22 cellular contexts compared by ENCODE assay signal in the genomic region with DNA sequence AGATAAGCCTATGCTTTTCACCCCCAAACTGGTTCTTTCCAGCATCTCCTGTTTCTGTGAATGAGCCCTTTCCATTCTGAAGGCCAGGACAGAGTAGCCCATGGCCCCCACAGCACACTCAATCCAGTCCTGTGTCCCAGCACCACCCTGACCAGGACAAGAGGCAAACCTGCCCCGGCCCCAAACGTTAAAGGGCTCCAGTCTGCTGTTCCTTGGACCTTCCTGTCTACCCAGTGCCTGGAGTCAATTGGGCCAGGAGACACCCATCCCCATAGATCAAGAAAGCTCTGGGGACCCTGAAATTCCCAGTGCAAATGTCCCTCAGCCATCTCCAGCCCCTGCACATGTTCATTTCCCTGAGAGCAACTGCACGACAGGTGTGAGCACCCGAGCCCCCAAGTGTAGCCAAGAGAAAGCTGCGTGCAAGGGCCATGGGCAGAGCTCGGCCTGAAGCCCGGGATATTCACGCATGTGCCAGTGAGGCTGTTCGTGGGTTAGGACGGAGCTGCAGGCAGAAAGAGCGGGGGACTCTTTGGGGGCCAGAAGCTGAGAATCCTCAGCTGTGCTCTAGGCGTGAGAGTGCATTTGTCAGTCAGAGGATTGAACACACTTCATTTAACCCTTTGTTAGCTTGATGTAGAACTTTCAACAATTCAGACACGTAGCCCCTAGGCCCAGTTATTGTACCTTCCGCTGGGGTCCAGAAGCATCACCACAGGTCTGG. TPM values are rescaled to one million over a fixed set of nuclear protein-coding genes. Genes with fewer than 3 reads are reported as not detected.
DNase-seq lines count a peak whose midpoint lies in the region; ATAC-seq, FAIRE-seq and TF ChIP-seq lines count a peak whose summit lies in the region.
"Had no signal": no experiment of that assay in that cellular context is flagged by ENCODE, and none has a peak within 500 bp of the region (broad histone marks: within the 10 kb centered on the region; RNA-seq: fewer than 3 reads in every experiment).

No MANE protein-coding gene starts in this region.

- no peak for TF ChIP-seq POLR2A in HepG2 (IDR thresholded peaks at IDR 0.05; ENCODE audit: insufficient read depth in 1 of 2, low read depth in 2 of 2, low read length in 2 of 2)
- no peak for TF ChIP-seq POLR2A in right lobe of liver (IDR thresholded peaks at IDR 0.05)

- CTCF ChIA-PET in HepG2 (lab: Yijun Ruan, JAX; ENCODE audit: low intra/inter-chr PET ratio, low total read pairs): no interaction called here
- CTCF ChIA-PET in activated naive CD4-positive, alpha-beta T cell treated with anti-CD3 and anti-CD28 coated beads for 36 hours (lab: Charles Lee): interaction anchor here (0.7 to 0.8 kb wide), 2 partner anchors 366 to 632 kb away, joined by 3 to 4 read pairs; no protein-coding TSS in a partner anchor
- CTCF ChIA-PET in CD8-positive, alpha-beta memory T cell (lab: Charles Lee): no interaction called here

- H4K8ac ChIP-seq in neuronal stem cell (ENCODE audit: low read depth, low read length): no peak overlapping the region

- H3K9me3 Mint-ChIP-seq in activated naive CD4-positive, alpha-beta T cell treated with anti-CD3 and anti-CD28 coated beads for 36 hours: no peaks in the 10 kb centered on the region
- H3K9me3 Mint-ChIP-seq in CD8-positive, alpha-beta memory T cell: peaks cover 0 to 4% (median 0%) of the 10 kb centered on the region in 5 donors
- H3K9me3 Mint-ChIP-seq: CD8-positive, alpha-beta T cell had no signal

- peak overlapping the region; percentile 32 for H2BK15ac ChIP-seq in neuronal stem cell (ENCODE audit: low read length)

- no peak overlapping the region for H2BK120ac ChIP-seq in neuronal stem cell (ENCODE audit: low read depth, low read length)

- H4K91ac ChIP-seq in neuronal stem cell (ENCODE audit: low read depth, low read length, poor library complexity): no peak overlapping the region

- H3K4me3 ChIP-seq in HepG2 (replicated peaks in 1 of 3; ENCODE audit: insufficient read depth in 1 of 3, low read depth in 2 of 3, low read length in 3 of 3) (no peak overlapping the region), right lobe of liver (no peak overlapping the region), WERI-Rb-1 (ENCODE audit: low read depth, low read length) (no peak overlapping the region), neuronal stem cell (ENCODE audit: low read length in 2 of 2) (no peak overlapping the region)
- H3K4me3 ChIP-seq in CD8-positive, alpha-beta memory T cell (ENCODE audit: low read length): no peak overlapping the region
- H3K4me3 ChIP-seq: BLaER1 treated with 17β-estradiol and CSF1 and Interleukin-3, amounts not matched to agents 10 nM and 100 nM; K562 had no signal

- TF ChIP-seq EP300 in HepG2 (IDR thresholded peaks at IDR 0.05; ENCODE audit: low read depth in 2 of 2, low read length in 2 of 2): no peak
- TF ChIP-seq EP300 in HepG2 (CRISPR knock-in tag; IDR thresholded peaks at IDR 0.05; ENCODE audit: borderline replicate concordance): no peak

- no peak overlapping the region for H3K27ac Mint-ChIP-seq in activated naive CD4-positive, alpha-beta T cell treated with anti-CD3 and anti-CD28 coated beads for 36 hours
- no peak overlapping the region for H3K27ac Mint-ChIP-seq in CD8-positive, alpha-beta memory T cell
- H3K27ac Mint-ChIP-seq: CD8-positive, alpha-beta T cell had no signal

- POLR2A ChIA-PET in HepG2 (lab: Yijun Ruan, JAX): interaction anchor here (4.2 to 8.1 kb wide), 2 partner anchors 21 to 56 kb away, joined by 29 to 106 read pairs; no protein-coding TSS in a partner anchor
- POLR2A ChIA-PET in CD8-positive, alpha-beta memory T cell (lab: Charles Lee): no interaction called here

- FAIRE-seq in HepG2 (lab: Jason Lieb, UNC): no peak
- FAIRE-seq: A204.1, GM12892, K562 had no signal

- H2BK12ac ChIP-seq in neuronal stem cell (ENCODE audit: low read length): peak overlapping the region; percentile 75

- no peak for TF ChIP-seq RAD21 in HepG2 (CRISPR knock-in tag; IDR thresholded peaks at IDR 0.05)

- H3K9me3 ChIP-seq in HepG2 (ENCODE audit: low read length): no peaks in the 10 kb centered on the region
- no peaks in the 10 kb centered on the region for H3K9me3 ChIP-seq in right lobe of liver
- no peaks in the 10 kb centered on the region for H3K9me3 ChIP-seq in WERI-Rb-1 (ENCODE audit: severe bottlenecking)
- H3K9me3 ChIP-seq in neuronal stem cell (replicated peaks in 1 of 2; ENCODE audit: control insufficient read depth in 2 of 2, insufficient read depth in 1 of 2, low read depth in 1 of 2, low read length in 2 of 2): no peaks in the 10 kb centered on the region
- H3K9me3 ChIP-seq in CD8-positive, alpha-beta memory T cell (ENCODE audit: low read length): no peaks in the 10 kb centered on the region

- H3K14ac ChIP-seq in neuronal stem cell (ENCODE audit: low read length): no peak overlapping the region

- H3K18ac ChIP-seq in neuronal stem cell (ENCODE audit: low read length): peak overlapping the region; percentile 86

- H3K23ac ChIP-seq in neuronal stem cell (ENCODE audit: low read depth, low read length, poor library complexity): no peak overlapping the region

- no peak overlapping the region for H2BK5ac ChIP-seq in neuronal stem cell (ENCODE audit: low read length)

- no TSS peak for BruUV-seq in HepG2 (replicated peaks; lab: Mats Ljungman, UMichigan)

- no peak overlapping the region for H3K4me3 Mint-ChIP-seq in activated naive CD4-positive, alpha-beta T cell treated with anti-CD3 and anti-CD28 coated beads for 36 hours
- H3K4me3 Mint-ChIP-seq in CD8-positive, alpha-beta memory T cell: peak overlapping the region in 1 of 7 donors; percentile 53

- H3K4me1 ChIP-seq in HepG2 (ENCODE audit: insufficient read depth, low read length): peaks cover 66% of the 10 kb centered on the region
- H3K4me1 ChIP-seq in right lobe of liver: peaks cover 0 to 14% (median 3%) of the 10 kb centered on the region in 4 donors
- peaks cover 5 to 20% of the 10 kb centered on the region in 2 donors for H3K4me1 ChIP-seq in neuronal stem cell (ENCODE audit: control insufficient read depth in 2 of 2, insufficient read depth in 1 of 2, low read depth in 1 of 2, low read length in 2 of 2)
- H3K4me1 ChIP-seq in CD8-positive, alpha-beta memory T cell (ENCODE audit: insufficient read depth, low read length): peaks cover 18% of the 10 kb centered on the region

- no peaks in the 10 kb centered on the region for H3K79me1 ChIP-seq in neuronal stem cell (ENCODE audit: low read depth, low read length)

- H3K36me3 ChIP-seq in HepG2 (replicated peaks in 1 of 2; ENCODE audit: control insufficient read depth in 1 of 2, insufficient read depth in 2 of 2, low read length in 2 of 2): no peaks in the 10 kb centered on the region
- H3K36me3 ChIP-seq in right lobe of liver: no peaks in the 10 kb centered on the region
- no peaks in the 10 kb centered on the region for H3K36me3 ChIP-seq in WERI-Rb-1
- H3K36me3 ChIP-seq in neuronal stem cell (replicated peaks in 1 of 2; ENCODE audit: control insufficient read depth in 2 of 2, insufficient read depth in 2 of 2, low read length in 2 of 2): no peaks in the 10 kb centered on the region
- no peaks in the 10 kb centered on the region for H3K36me3 ChIP-seq in CD8-positive, alpha-beta memory T cell (ENCODE audit: insufficient read depth, low read length)
- H3K36me3 ChIP-seq: BLaER1 treated with 17β-estradiol and CSF1 and Interleukin-3, amounts not matched to agents 10 nM and 100 nM had no signal

- H3K4me2 ChIP-seq in HepG2 (ENCODE audit: low read depth, low read length) (no peak overlapping the region; the same call in 1 of the 2 replicates), neuronal stem cell (ENCODE audit: insufficient read depth, low read length, poor library complexity, severe bottlenecking) (no peak overlapping the region)
- H3K4me2 ChIP-seq: BLaER1 treated with 17β-estradiol and CSF1 and Interleukin-3, amounts not matched to agents 10 nM and 100 nM had no signal

- H3K79me2 ChIP-seq in HepG2 (ENCODE audit: insufficient read depth, low read length): peaks cover 3% of the 10 kb centered on the region

- H2AK5ac ChIP-seq in neuronal stem cell (ENCODE audit: low read depth, low read length): peak overlapping the region; percentile 71

- no peak overlapping the region for H2AFZ ChIP-seq in HepG2 (ENCODE audit: low read length)
- no peak overlapping the region for H2AFZ ChIP-seq in neuronal stem cell (ENCODE audit: low read length)

- no peak overlapping the region for H3K9ac ChIP-seq in HepG2 (ENCODE audit: insufficient read depth, low read depth, low read length)
- H3K9ac ChIP-seq in neuronal stem cell (ENCODE audit: low read depth, low read length, poor library complexity): no peak overlapping the region
- H3K9ac ChIP-seq: BLaER1 treated with 17β-estradiol and CSF1 and Interleukin-3, amounts not matched to agents 10 nM and 100 nM had no signal

- peaks cover under 1% of the 10 kb centered on the region; the same call in 1 of the 2 replicates for H4K20me1 ChIP-seq in HepG2 (ENCODE audit: insufficient read depth, low read length)

- 67% methylated on average over 7 of the region's 14 CpGs for WGBS in HepG2 (ENCODE audit: low lambda C conversion rate)
- no CpG with 5 or more reads among the region's 14 CpGs for WGBS in right lobe of liver (ENCODE audit: insufficient coverage, low coverage, low lambda C conversion rate, missing lambda C conversion rate)
- no CpG with 5 or more reads among the region's 14 CpGs for WGBS in neuronal stem cell (ENCODE audit: extremely low coverage in 2 of 2, insufficient read length in 2 of 2, insufficient replicate concordance in 1 of 2), 2 donors

- no peak for DNase-seq in HepG2 (ENCODE audit: low spot score)
- DNase-seq in right lobe of liver: no peak
- DNase-seq in WERI-Rb-1: no peak
- DNase-seq in neuronal stem cell (ENCODE audit: low spot score): no peak
- no peak for DNase-seq in activated naive CD4-positive, alpha-beta T cell treated with anti-CD3 and anti-CD28 coated beads for 36 hours
- no peak for DNase-seq in CD8-positive, alpha-beta memory T cell
- no peak for DNase-seq in activated gamma-delta T cell treated with Interleukin-2 at 50 U/mL for 16 hours
- DNase-seq: AML-193; Calu3; CD8-positive, alpha-beta T cell; DMS79 treated with DMSO at 0.1 percent for 48 hours; Kasumi-1; NCI-H1092 treated with DMSO at 0.1 percent for 48 hours; NCI-H1436 treated with DMSO at 0.1 percent for 48 hours; NCI-H187 treated with DMSO at 0.1 percent for 48 hours; NCI-H446; NCI-H524 treated with DMSO at 0.1 percent for 48 hours; SHP77 treated with DMSO at 0.1 percent for 48 hours had no signal

- H3K27me3 Mint-ChIP-seq in activated naive CD4-positive, alpha-beta T cell treated with anti-CD3 and anti-CD28 coated beads for 36 hours (ENCODE audit: low read depth): peaks cover 54% of the 10 kb centered on the region
- H3K27me3 Mint-ChIP-seq in CD8-positive, alpha-beta memory T cell: peaks cover 53 to 80% of the 10 kb centered on the region in 2 donors

- H3K27me3 ChIP-seq in HepG2 (ENCODE audit: control insufficient read depth in 1 of 2, insufficient read depth in 2 of 2, low read length in 2 of 2) (peaks cover 8 to 59% of the 10 kb centered on the region in 2 experiments), right lobe of liver (no peaks in the 10 kb centered on the region), WERI-Rb-1 (ENCODE audit: insufficient read depth, low read depth, severe bottlenecking) (peaks cover 3% of the 10 kb centered on the region), neuronal stem cell (ENCODE audit: control insufficient read depth in 3 of 3, insufficient read depth in 3 of 3, low read depth in 1 of 3, low read length in 3 of 3) (peaks cover 12 to 84% (median 48%) of the 10 kb centered on the region in 3 experiments)
- H3K27me3 ChIP-seq in CD8-positive, alpha-beta memory T cell (ENCODE audit: insufficient read depth, low read length, poor library complexity, severe bottlenecking): peaks cover 22% of the 10 kb centered on the region

- intact Hi-C loops in HepG2 (cut with micrococcal nuclease; ENCODE audit: unreplicated experiment): no loop called here
- intact Hi-C loops in right lobe of liver (cut with DNase I): loop anchor here in 1 of 2 donors (10.0 kb wide), 1 partner anchor 156 kb away; no protein-coding TSS in a partner anchor
- intact Hi-C loops in activated naive CD4-positive, alpha-beta T cell treated with anti-CD3 and anti-CD28 coated beads for 36 hours (cut with micrococcal nuclease): no loop called here

- no peak overlapping the region for H3K27ac ChIP-seq in HepG2 (ENCODE audit: extremely low read length, insufficient read depth, low read length)
- no peak overlapping the region for H3K27ac ChIP-seq in right lobe of liver
- peak overlapping the region; percentile 17 for H3K27ac ChIP-seq in WERI-Rb-1
- H3K27ac ChIP-seq in neuronal stem cell (replicated peaks; ENCODE audit: low read length): no peak overlapping the region
- no peak overlapping the region for H3K27ac ChIP-seq in CD8-positive, alpha-beta memory T cell (ENCODE audit: low read depth, low read length)
- H3K27ac ChIP-seq: BLaER1 treated with 17β-estradiol and CSF1 and Interleukin-3, amounts not matched to agents 10 nM and 100 nM had no signal

- H3K36me3 Mint-ChIP-seq in activated naive CD4-positive, alpha-beta T cell treated with anti-CD3 and anti-CD28 coated beads for 36 hours (ENCODE audit: low read depth): no peaks in the 10 kb centered on the region
- peaks cover 0 to 3% (median 0%) of the 10 kb centered on the region in 3 donors for H3K36me3 Mint-ChIP-seq in CD8-positive, alpha-beta memory T cell
- H3K36me3 Mint-ChIP-seq: CD8-positive, alpha-beta T cell had no signal

- TF ChIP-seq CTCF in HepG2 (CRISPR knock-in tag; IDR thresholded peaks at IDR 0.05) (no peak), right lobe of liver (IDR thresholded peaks at IDR 0.05) (no peak), WERI-Rb-1 (IDR thresholded peaks at IDR 0.05; ENCODE audit: low read depth, low read length) (no peak)

- no peak overlapping the region for H3K4ac ChIP-seq in neuronal stem cell (ENCODE audit: low read length)

- ATAC-seq in HepG2 (no peak), right lobe of liver (no peak)
- ATAC-seq: CD8-positive, alpha-beta T cell; K562 had no signal

- in situ Hi-C loops in HepG2 (cut with HindIII; ENCODE audit: extremely low pct_ligation_motif_present, low pct_unique_long_range_greater_than_20kb): no loop called here

- peaks cover 21% of the 10 kb centered on the region for H3K4me1 Mint-ChIP-seq in activated naive CD4-positive, alpha-beta T cell treated with anti-CD3 and anti-CD28 coated beads for 36 hours (ENCODE audit: low read depth)
- H3K4me1 Mint-ChIP-seq in CD8-positive, alpha-beta memory T cell: peaks cover 23 to 24% (median 23%) of the 10 kb centered on the region in 3 donors

RNA-seq across cellular contexts. Expression of gene RIPK4, which starts 4.2 kb away (rescaled TPM):
- total RNA-seq in HepG2 (2016; rRNA removed; fragmentation: Illumina TruSeq; extraction: Trizol) (4.9 and 5.3 TPM in 2 replicates), right lobe of liver (10 to 100 TPM in 5 of 6 experiments, 1 to 10 TPM in 1; 6.7 to 18.7 (median 12.7) TPM)
- total RNA-seq in HepG2 (2016; cell fraction: cytosol; rRNA removed; fragmentation: Illumina TruSeq; extraction: Trizol; ENCODE audit: low read depth): 0.51 and 0.71 TPM in 2 replicates
- total RNA-seq in HepG2 (2016; cell fraction: insoluble cytoplasmic fraction; rRNA removed; fragmentation: Illumina TruSeq; extraction: Trizol): 4.4 and 5.2 TPM in 2 replicates
- total RNA-seq in HepG2 (2016; cell fraction: membrane; rRNA removed; fragmentation: Illumina TruSeq; extraction: Trizol): 2.1 and 2.3 TPM in 2 replicates
- 3.5 and 4.3 TPM in 2 replicates for total RNA-seq in HepG2 (2016; cell fraction: nucleus; rRNA removed; fragmentation: Illumina TruSeq; extraction: Trizol)
- polyA plus RNA-seq in HepG2 (2011; rRNA removed): 3.1 and 3.7 TPM in 2 replicates
- polyA plus RNA-seq in HepG2 (2011; cell fraction: cytosol; rRNA removed): 2.8 TPM in 2 replicates
- polyA plus RNA-seq in HepG2 (2011; cell fraction: nucleus; rRNA removed): 11.6 and 15.3 TPM in 2 replicates
- 5.1 and 8.2 TPM in 2 replicates for polyA plus RNA-seq in HepG2 (2012)
- polyA plus RNA-seq in HepG2 (2016; cell fraction: cytosol; fragmentation: Illumina TruSeq; extraction: Trizol; ENCODE audit: low read depth): 0.29 and 0.38 TPM in 2 replicates
- 3.7 and 4.2 TPM in 2 replicates for polyA plus RNA-seq in HepG2 (2016; cell fraction: insoluble cytoplasmic fraction; fragmentation: Illumina TruSeq; extraction: Trizol; ENCODE audit: low read depth)
- polyA plus RNA-seq in HepG2 (2016; cell fraction: membrane; fragmentation: Illumina TruSeq; extraction: Trizol; ENCODE audit: low read depth): 0.65 and 1.0 TPM in 2 replicates
- 6.2 and 7.7 TPM in 2 replicates for polyA plus RNA-seq in HepG2 (2016; cell fraction: nucleus; fragmentation: Illumina TruSeq; extraction: Trizol; ENCODE audit: insufficient read depth, low read depth)
- 0.70 and 14.5 TPM in 2 replicates for polyA minus RNA-seq in HepG2 (2011; rRNA and poly(A)+ RNA removed; ENCODE audit: low replicate concordance)
- polyA minus RNA-seq in HepG2 (2011; cell fraction: cytosol; rRNA and poly(A)+ RNA removed): 6.3 and 8.3 TPM in 2 replicates
- polyA minus RNA-seq in HepG2 (2011; cell fraction: nucleus; rRNA and poly(A)+ RNA removed): 4.6 and 8.5 TPM in 2 replicates
- polyA plus RNA-seq in neuronal stem cell (2013, experiment 1 of 2): 0.47 TPM
- polyA plus RNA-seq in neuronal stem cell (2013, experiment 2 of 2): 0.46 TPM
- under 1 TPM; 0.33 to 0.49 TPM for total RNA-seq in activated naive CD4-positive, alpha-beta T cell treated with anti-CD3 and anti-CD28 coated beads for 36 hours
- under 1 TPM in 1 of 2 experiments, not detected in 1; 0.18 TPM for total RNA-seq in CD8-positive, alpha-beta memory T cell
- not detected for polyA plus RNA-seq in CD8-positive, alpha-beta memory T cell
- total RNA-seq: K562 had no signal
- polyA plus RNA-seq: K562 had no signal
